ENCODE assay signal across 22 cellular contexts in the genomic region with DNA sequence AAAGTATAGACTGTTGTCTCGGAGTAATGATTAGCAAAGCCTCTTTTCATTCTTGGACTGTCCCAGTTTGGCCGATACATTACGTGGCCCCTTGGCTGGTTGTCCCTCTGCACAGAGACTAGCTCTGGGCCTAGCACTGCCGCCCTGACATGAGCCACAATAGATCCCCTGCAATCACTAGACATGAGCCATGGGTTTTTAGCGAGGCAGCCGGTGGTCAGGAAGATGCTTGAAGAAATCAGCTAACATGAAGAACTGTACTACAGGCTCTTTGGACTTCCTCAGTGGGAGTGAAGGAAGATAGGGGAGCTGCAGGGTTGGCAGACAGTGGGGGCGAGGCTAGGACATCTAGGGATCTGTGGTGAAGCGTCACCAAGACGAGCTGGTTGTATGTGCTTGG. TPM values are rescaled to one million over a fixed set of nuclear protein-coding genes. Genes with fewer than 3 reads are reported as not detected.
A peak's percentile ranks its signal among the peaks of the same experiment; 100 is the strongest.
DNase-seq lines count a peak whose midpoint lies in the region; ATAC-seq, FAIRE-seq and TF ChIP-seq lines count a peak whose summit lies in the region.
"Had no signal": no experiment of that assay in that cellular context is flagged by ENCODE, and none has a peak within 500 bp of the region (broad histone marks: within the 10 kb centered on the region; RNA-seq: fewer than 3 reads in every experiment).

No MANE protein-coding gene starts in this region.

- no peak overlapping the region for H3K4me2 ChIP-seq in GM12878 (ENCODE audit: control insufficient read depth, insufficient read depth)
- H3K4me2 ChIP-seq: GM23338 had no signal

- H3K27ac ChIP-seq in AG04450 (ENCODE audit: low read depth, low read length): peak overlapping the region; percentile 3
- no peak overlapping the region for H3K27ac ChIP-seq in GM12878 (ENCODE audit: control insufficient read depth, insufficient read depth)
- H3K27ac ChIP-seq: 22Rv1, C4-2B had no signal

- H3K9me3 ChIP-seq in AG04450 (ENCODE audit: control insufficient read depth, insufficient read depth, low read length) (peaks cover 71% of the 10 kb centered on the region), GM12878 (replicated peaks; ENCODE audit: control insufficient read depth, insufficient read depth, low read length) (no peaks in the 10 kb centered on the region), T-helper 17 cell (ENCODE audit: control insufficient read depth, low read length, poor library complexity, severe bottlenecking) (no peaks in the 10 kb centered on the region)
- H3K9me3 ChIP-seq: BE2C, Caco-2 had no signal

- no peak for TF ChIP-seq EP300 in GM12878 (IDR thresholded peaks at IDR 0.05; ENCODE audit: borderline replicate concordance in 1 of 2, control insufficient read depth in 1 of 2, low read depth in 2 of 2, low read length in 2 of 2)

- no TSS peak for BruUV-seq in GM12878 (replicated peaks; lab: Mats Ljungman, UMichigan)

- in situ Hi-C loops in GM12878 (cut with MboI): no loop called here

- no peak for TF ChIP-seq POLR2A in GM12878 (IDR thresholded peaks at IDR 0.05; ENCODE audit: low read depth, low read length)

- DNase-seq in AG04450 (ENCODE audit: low read depth, low spot score): no peak
- peak; percentile 20 for DNase-seq in D341Med (ENCODE audit: low spot score)
- DNase-seq in GM12878 (ENCODE audit: low read depth, low spot score): no peak
- peak; percentile 78 for DNase-seq in posterior vena cava (ENCODE audit: low spot score)
- no peak for DNase-seq in DMS53 (lab: John Stamatoyannopoulos, UW)
- DNase-seq in NCI-H1092 (lab: John Stamatoyannopoulos, UW): no peak
- no peak for DNase-seq in T-helper 17 cell
- DNase-seq: AML-193; BE2C; Caco-2; CD4-positive, CD25-positive, alpha-beta regulatory T cell; CD8-positive, alpha-beta T cell; DMS 273 treated with DMSO at 0.1 percent for 48 hours; DMS79 treated with DMSO at 0.1 percent for 48 hours; GF-D8 had no signal

- H3K4me1 Mint-ChIP-seq in T-helper 17 cell: peaks cover 2% of the 10 kb centered on the region
- H3K4me1 Mint-ChIP-seq: GM23338, H9 had no signal

- H3K27me3 Mint-ChIP-seq in T-helper 17 cell: no peaks in the 10 kb centered on the region
- H3K27me3 Mint-ChIP-seq: CD4-positive, CD25-positive, alpha-beta regulatory T cell had no signal

- TF ChIP-seq CTCF in AG04450 (IDR thresholded peaks at IDR 0.05; ENCODE audit: low read depth, low read length): no peak
- no peak for TF ChIP-seq CTCF in GM12878 (IDR thresholded peaks at IDR 0.05 in 2 of 3, conservative IDR thresholded peaks at IDR 0.05 in 1 of 3; ENCODE audit: control insufficient read depth in 2 of 3, extremely low read depth in 1 of 3, insufficient read depth in 1 of 3, low read depth in 3 of 3, low read length in 3 of 3)

- H3K36me3 ChIP-seq in GM12878 (ENCODE audit: control insufficient read depth in 2 of 2, insufficient read depth in 2 of 2, low read length in 1 of 2): peaks cover 22 to 30% of the 10 kb centered on the region in 2 experiments
- H3K36me3 ChIP-seq: BE2C had no signal

- CTCF ChIA-PET in AG04450 (lab: Charles Lee) (no interaction called here), GM12878 (lab: Yijun Ruan, JAX) (interaction anchor here (0.9 to 1.6 kb wide), 6 partner anchors 10 to 74 kb away, joined by 3 to 6 read pairs (median 4); no protein-coding TSS in a partner anchor)

- H3K36me3 Mint-ChIP-seq in T-helper 17 cell (ENCODE audit: low read depth): no peaks in the 10 kb centered on the region
- H3K36me3 Mint-ChIP-seq: CD8-positive, alpha-beta T cell had no signal

- H3K9ac ChIP-seq in GM12878 (ENCODE audit: control insufficient read depth, insufficient read depth, low read length): no peak overlapping the region

- H3K27me3 ChIP-seq in AG04450 (ENCODE audit: control insufficient read depth, insufficient read depth, low read length) (no peaks in the 10 kb centered on the region), GM12878 (replicated peaks in 1 of 2; ENCODE audit: control insufficient read depth in 2 of 2, insufficient read depth in 2 of 2, low read length in 1 of 2) (no peaks in the 10 kb centered on the region)
- H3K27me3 ChIP-seq: BE2C had no signal

- H3K4me3 ChIP-seq in AG04450 (ENCODE audit: low read depth, low read length) (no peak overlapping the region), GM12878 (no peak overlapping the region)
- H3K4me3 ChIP-seq: GM23338 had no signal

- FAIRE-seq in GM12878 (lab: Jason Lieb, UNC): no peak
- FAIRE-seq: A204.1, D721Med had no signal

- H3K27ac Mint-ChIP-seq in T-helper 17 cell: no peak overlapping the region
- H3K27ac Mint-ChIP-seq: CD4-positive, CD25-positive, alpha-beta regulatory T cell; CD8-positive, alpha-beta T cell; GM23338; H9 had no signal

- intact Hi-C loops in GM12878 (cut with micrococcal nuclease; ENCODE audit: unreplicated experiment) (no loop called here), posterior vena cava (cut with DNase I) (no loop called here)

- 85% methylated on average over 9 of the region's 9 CpGs for WGBS in GM12878 (ENCODE audit: insufficient coverage, insufficient replicate concordance, low lambda C conversion rate, missing lambda C conversion rate)

- H4K20me1 ChIP-seq in GM12878 (ENCODE audit: control insufficient read depth, insufficient read depth): no peaks in the 10 kb centered on the region

- SMC1A ChIA-PET in GM12878 (lab: Charles Lee; ENCODE audit: uncharacterized antibody, unreplicated experiment): interaction anchor here (0.8 to 1.7 kb wide), 9 partner anchors 9 to 87 kb away, joined by 3 to 9 read pairs (median 3); no protein-coding TSS in a partner anchor

- no peak overlapping the region for H3K4me3 Mint-ChIP-seq in T-helper 17 cell
- H3K4me3 Mint-ChIP-seq: CD4-positive, CD25-positive, alpha-beta regulatory T cell; CD8-positive, alpha-beta T cell; GM23338; H9 had no signal

- peaks cover 85% of the 10 kb centered on the region for H3K79me2 ChIP-seq in GM12878 (ENCODE audit: control insufficient read depth, insufficient read depth, low read length)

- no peak overlapping the region for H2AFZ ChIP-seq in GM12878 (ENCODE audit: control insufficient read depth, low read depth, low read length)
- H2AFZ ChIP-seq: GM23338 had no signal

- no peak for ATAC-seq in GM12878
- no peak for ATAC-seq in HG02588 (IDR thresholded peaks at IDR 0.05; ENCODE audit: unreplicated experiment)
- ATAC-seq in T-helper 17 cell: no peak
- ATAC-seq: CD8-positive, alpha-beta T cell had no signal

- H3K4me1 ChIP-seq in GM12878 (ENCODE audit: control insufficient read depth, insufficient read depth, low read length): peaks cover 75% of the 10 kb centered on the region
- H3K4me1 ChIP-seq: BE2C, Caco-2 had no signal

- TF ChIP-seq RAD21 in GM12878 (IDR thresholded peaks at IDR 0.05; ENCODE audit: insufficient read depth, low read depth, low read length): no peak

- POLR2A ChIA-PET in AG04450 (lab: Yijun Ruan, JAX) (no interaction called here), GM12878 (lab: Charles Lee) (interaction anchor here (0.8 to 4.3 kb wide), 4 partner anchors 10 to 90 kb away, joined by 3 to 20 read pairs (median 4); a partner anchor contains a TSS)

- RAD21 ChIA-PET in GM12878 (lab: Charles Lee; ENCODE audit: unreplicated experiment): interaction anchor here (1.3 to 1.5 kb wide), 4 partner anchors 10 to 36 kb away, joined by 3 to 7 read pairs (median 4); no protein-coding TSS in a partner anchor

TF ChIP-seq in GM12878, 131 proteins besides CTCF, POLR2A, EP300 and RAD21 (continues in another document):
- TF ChIP-seq SREBF2 (IDR thresholded peaks at IDR 0.05; ENCODE audit: low read length) (no peak), SUZ12 (IDR thresholded peaks at IDR 0.05; ENCODE audit: unreplicated experiment) (no peak), TCF3 (IDR thresholded peaks at IDR 0.05; ENCODE audit: borderline replicate concordance, insufficient read depth, low read depth, low read length) (0 out of 2 replicates have a peak, but pooled peaks have one; percentile 19)
- TF ChIP-seq, protein P1, sequence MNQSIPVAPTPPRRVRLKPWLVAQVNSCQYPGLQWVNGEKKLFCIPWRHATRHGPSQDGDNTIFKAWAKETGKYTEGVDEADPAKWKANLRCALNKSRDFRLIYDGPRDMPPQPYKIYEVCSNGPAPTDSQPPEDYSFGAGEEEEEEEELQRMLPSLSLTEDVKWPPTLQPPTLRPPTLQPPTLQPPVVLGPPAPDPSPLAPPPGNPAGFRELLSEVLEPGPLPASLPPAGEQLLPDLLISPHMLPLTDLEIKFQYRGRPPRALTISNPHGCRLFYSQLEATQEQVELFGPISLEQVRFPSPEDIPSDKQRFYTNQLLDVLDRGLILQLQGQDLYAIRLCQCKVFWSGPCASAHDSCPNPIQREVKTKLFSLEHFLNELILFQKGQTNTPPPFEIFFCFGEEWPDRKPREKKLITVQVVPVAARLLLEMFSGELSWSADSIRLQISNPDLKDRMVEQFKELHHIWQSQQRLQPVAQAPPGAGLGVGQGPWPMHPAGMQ (IDR thresholded peaks at IDR 0.05; ENCODE audit: borderline replicate concordance): no peak

RNA-seq across cellular contexts. Expression of a gene that starts 11.0 kb away (rescaled TPM):
- polyA plus RNA-seq in AG04450 (2011; rRNA removed) (5.4 and 6.4 TPM in 2 replicates), GM12878 (2011; rRNA removed) (78.9 and 80.1 TPM in 2 replicates), GM12878 (2014; fragmentation: Illumina TruSeq; extraction: Trizol) (87.9 and 101 TPM in 2 replicates), GM12878 (2014; fragmentation: Nextera tagmentation; extraction: Ambion mirVana) (10 to 100 TPM; 93.4 to 99.7 TPM), GM12878 (2014; rRNA removed) (138 and 147 TPM in 2 replicates), GM12878 (2016; fragmentation: Nextera tagmentation; extraction: Ambion mirVana) (100 to 1,000 TPM; 150 to 156 TPM)
- polyA minus RNA-seq in AG04450 (2011; rRNA and poly(A)+ RNA removed): 4.7 and 5.4 TPM in 2 replicates
- total RNA-seq in GM12878 (2013; cell fraction: nucleolus; rRNA removed): 632 and 708 TPM in 2 replicates
- total RNA-seq in GM12878 (2014; rRNA removed) (113 and 123 TPM in 2 replicates), GM12878 (2014; rRNA removed; fragmentation: Illumina TruSeq; extraction: Trizol) (80.6 and 83.3 TPM in 2 replicates), GM12878 (2021) (125 and 130 TPM in 2 replicates), posterior vena cava (10 to 100 TPM; 45.7 to 51.8 TPM), T-helper 17 cell (10 to 100 TPM; 26.9 to 38.1 TPM)
- polyA plus RNA-seq in GM12878 (2011; ENCODE audit: low read depth): 128 TPM
- polyA plus RNA-seq in GM12878 (2011; cell fraction: cytosol; rRNA removed): 109 and 115 TPM in 2 replicates
- polyA plus RNA-seq in GM12878 (2011; cell fraction: nucleus; rRNA removed): 359 and 389 TPM in 2 replicates
- 121 and 164 TPM in 2 replicates for polyA plus RNA-seq in GM12878 (2012)
- polyA minus RNA-seq in GM12878 (2011; rRNA and poly(A)+ RNA removed): 84.5 and 84.7 TPM in 2 replicates
- 15.5 and 16.8 TPM in 2 replicates for polyA minus RNA-seq in GM12878 (2011; cell fraction: cytosol; rRNA and poly(A)+ RNA removed)
- polyA minus RNA-seq in GM12878 (2011; cell fraction: nucleus; rRNA and poly(A)+ RNA removed): 118 and 156 TPM in 2 replicates

Comparison
In these comparisons a context has a peak if more than half of its experiments do, and no peak if none do; other contexts are left out.
1. DNase-seq: peak in D341Med (single experiment) and posterior vena cava (single experiment); none in AG04450 (single experiment), GM12878 (single experiment), DMS53 (single experiment), NCI-H1092 (single experiment) and T-helper 17 cell (0 of 3).